ENCODE assay signal across 21 cellular contexts in genomic region chr5:155389498-155389897, GRCh38.
A peak's percentile ranks its signal among the peaks of the same experiment; 100 is the strongest.
DNase-seq lines count a peak whose midpoint lies in the region; ATAC-seq and TF ChIP-seq lines count a peak whose summit lies in the region.
"Had no signal": no experiment of that assay in that cellular context is flagged by ENCODE, and none has a peak within 500 bp of the region (broad histone marks: within the 10 kb centered on the region; RNA-seq: fewer than 3 reads in every experiment).

No MANE protein-coding gene starts in this region.

- ATAC-seq in GM18858 (IDR thresholded peaks at IDR 0.05; ENCODE audit: unreplicated experiment) (peak; percentile 53), GM21529 (IDR thresholded peaks at IDR 0.05; ENCODE audit: unreplicated experiment) (peak; percentile 52)

- no peak overlapping the region for H3K27ac Mint-ChIP-seq in immature natural killer cell
- H3K27ac Mint-ChIP-seq: B cell, CD14-positive monocyte had no signal

- peak overlapping the region; percentile 69 for H3K4me2 ChIP-seq in OCI-LY3 (ENCODE audit: low read length)

- H3K9me3 Mint-ChIP-seq in immature natural killer cell, result peaks cover 0 to 4% (median under 1%) of the 10 kb centered on the region in 6 donors

- in situ Hi-C loops in GM13976 (cut with MboI; ENCODE audit: low sequenced_read_pairs, unreplicated experiment), result no loop called here

- no peak for TF ChIP-seq CTCF in OCI-LY3 (IDR thresholded peaks at IDR 0.05; ENCODE audit: low read depth, low read length)
- no peak for TF ChIP-seq CTCF in GM13976 (IDR thresholded peaks at IDR 0.05; ENCODE audit: borderline replicate concordance, control extremely low read depth, extremely low read depth, insufficient read depth, missing control alignments)

- H3K4me3 ChIP-seq in OCI-LY3 (ENCODE audit: low read length), result 0 out of 2 replicates have a peak overlapping the region, but pooled peaks have one; percentile 31
- H3K4me3 ChIP-seq: SK-N-MC had no signal

- H3K36me3 Mint-ChIP-seq in immature natural killer cell, result no peaks in the 10 kb centered on the region
- H3K36me3 Mint-ChIP-seq: CD14-positive monocyte had no signal

- H3K9ac ChIP-seq in OCI-LY3 (ENCODE audit: low read length), result no peak overlapping the region

- no peak overlapping the region for H3K27ac ChIP-seq in OCI-LY3 (ENCODE audit: low read length)
- H3K27ac ChIP-seq: RWPE1, SK-N-MC had no signal

- no peaks in the 10 kb centered on the region for H3K4me1 Mint-ChIP-seq in immature natural killer cell
- H3K4me1 Mint-ChIP-seq: B cell, CD14-positive monocyte had no signal

- no peak overlapping the region for H3K4me3 Mint-ChIP-seq in immature natural killer cell
- H3K4me3 Mint-ChIP-seq: B cell, CD14-positive monocyte had no signal

- H3K79me2 ChIP-seq in OCI-LY3 (ENCODE audit: low read length), result no peaks in the 10 kb centered on the region

- H3K9me3 ChIP-seq in OCI-LY3 (ENCODE audit: insufficient read depth, low read length), result no peaks in the 10 kb centered on the region

- H4K20me1 ChIP-seq in OCI-LY3 (ENCODE audit: insufficient read depth, low read length), result no peaks in the 10 kb centered on the region

- H3K36me3 ChIP-seq in OCI-LY3 (replicated peaks; ENCODE audit: low read depth, low read length), result no peaks in the 10 kb centered on the region

- peak; percentile 67 for DNase-seq in MV-4-11 (lab: John Stamatoyannopoulos, UW)
- DNase-seq in stimulated activated CD4-positive, alpha-beta T cell treated with anti-CD3 and anti-CD28 coated beads, Interleukin-1b, Interleukin-23, amount 100 ng/mL, for 48 hours, result no peak
- DNase-seq in immature natural killer cell, result no peak
- no peak for DNase-seq in GM13976 (ENCODE audit: low spot score)
- DNase-seq in DMS79 (lab: John Stamatoyannopoulos, UW), result no peak
- DNase-seq: GDM1, Kasumi-1, NCI-H1048, NCI-H1417 treated with DMSO at 0.1 percent for 48 hours, NCI-H187, NCI-H2107, NCI-H446, NCI-H526, SHP77 treated with DMSO at 0.1 percent for 48 hours had no signal

- 0 out of 2 replicates have a peak, but pooled peaks cover 3% of the 10 kb centered on the region for H3K27me3 ChIP-seq in OCI-LY3 (ENCODE audit: low read depth, low read length)

- H2AFZ ChIP-seq in OCI-LY3 (ENCODE audit: low read depth, low read length), result no peak overlapping the region

- H3K27me3 Mint-ChIP-seq in immature natural killer cell (ENCODE audit: low read depth in 3 of 3), result peaks cover 0 to 3% (median 3%) of the 10 kb centered on the region in 3 donors

- H3K4me1 ChIP-seq in OCI-LY3 (ENCODE audit: low read length), result peaks cover 14% of the 10 kb centered on the region
